In the genomic region with DNA sequence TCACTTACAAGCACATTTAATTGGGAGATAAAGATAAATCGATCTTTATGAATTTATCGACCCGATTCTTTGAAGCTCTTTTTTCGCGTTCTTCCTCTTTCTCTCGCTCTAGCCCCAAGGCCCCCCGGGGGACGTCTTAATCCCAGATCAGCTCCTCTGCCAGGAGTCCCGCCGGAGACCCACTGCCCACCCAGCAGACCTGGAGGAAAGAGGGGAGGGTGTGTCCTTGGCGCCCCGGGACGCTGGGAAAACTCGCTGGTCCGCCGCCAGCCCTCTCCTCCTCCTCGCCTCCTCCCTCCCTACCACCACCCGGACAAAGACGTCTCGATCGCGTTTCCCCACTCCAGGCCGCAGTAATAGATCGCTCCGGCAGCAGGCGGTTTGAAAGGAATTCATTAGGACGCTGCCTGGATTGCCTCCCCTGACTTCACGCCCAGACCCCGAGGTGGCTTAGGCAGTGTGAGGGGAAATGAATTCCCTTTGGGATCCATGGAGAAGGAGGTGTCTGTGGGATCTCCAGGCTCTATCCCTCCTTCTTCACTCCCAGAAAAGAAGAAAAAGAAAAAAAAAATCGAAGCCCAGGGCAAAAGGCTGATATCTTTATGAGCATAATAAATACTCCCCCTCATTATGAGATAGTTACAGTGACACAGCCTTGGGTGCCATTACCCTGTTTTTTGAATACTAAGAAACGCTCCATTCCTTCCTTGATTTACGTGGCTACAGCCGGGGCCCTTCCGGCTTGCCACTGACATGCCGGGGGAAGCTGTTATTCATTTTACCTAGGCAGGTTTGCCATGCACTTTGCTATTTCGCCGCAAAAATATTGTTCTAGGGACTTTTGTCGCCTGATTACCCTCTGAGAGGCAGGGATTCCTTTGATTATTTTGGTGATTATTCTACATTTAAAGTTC, we compare ENCODE assay signal across 14 cellular contexts. TPM values are rescaled to one million over a fixed set of nuclear protein-coding genes. Genes with fewer than 3 reads are reported as not detected.
DNase-seq lines count a peak whose midpoint lies in the region; ATAC-seq and TF ChIP-seq lines count a peak whose summit lies in the region.
"Had no signal": no experiment of that assay in that cellular context is flagged by ENCODE, and none has a peak within 500 bp of the region (broad histone marks: within the 10 kb centered on the region; RNA-seq: fewer than 3 reads in every experiment).

No MANE protein-coding gene starts in this region.

- WGBS in HUES64 = 4% methylated on average over 37 of the region's 38 CpGs

- H3K4me3 ChIP-seq in HUES64 (ENCODE audit: low read length) = peak overlapping the region; percentile 62
- H3K4me3 ChIP-seq in astrocyte of the cerebellum (ENCODE audit: low read depth, low read length) = peak overlapping the region; percentile 20
- no peak overlapping the region for H3K4me3 ChIP-seq in mucosa of descending colon
- H3K4me3 ChIP-seq: dorsolateral prefrontal cortex had no signal

- no peaks in the 10 kb centered on the region for H3K9me3 Mint-ChIP-seq in nephron progenitor cell

- H3K27me3 ChIP-seq in HUES64 (ENCODE audit: insufficient read depth, low read length) = peaks cover 100% of the 10 kb centered on the region

- H3K27me3 Mint-ChIP-seq in nephron progenitor cell (ENCODE audit: low read depth, poor library complexity) = peaks cover 76% of the 10 kb centered on the region

- no peak overlapping the region for H3K27ac ChIP-seq in HUES64 (ENCODE audit: low read depth, low read length)
- H3K27ac ChIP-seq: dorsolateral prefrontal cortex, HL-60 had no signal

- in situ Hi-C loops in astrocyte of the cerebellum (cut with HindIII; ENCODE audit: low sequenced_read_pairs) = no loop called here

- H3K9me3 ChIP-seq in HUES64 (ENCODE audit: insufficient read depth, low read depth, low read length) = no peaks in the 10 kb centered on the region
- H3K9me3 ChIP-seq in mucosa of descending colon = no peaks in the 10 kb centered on the region

- no peak for ATAC-seq in mucosa of descending colon
- ATAC-seq: Right ventricle myocardium inferior had no signal

- TF ChIP-seq CTCF in astrocyte of the cerebellum (IDR thresholded peaks at IDR 0.05; ENCODE audit: low read depth, low read length, missing control alignments) (no peak), nephron progenitor cell (IDR thresholded peaks at IDR 0.05) (no peak), mucosa of descending colon (IDR thresholded peaks at IDR 0.05) (no peak)

- intact Hi-C loops in mucosa of descending colon (cut with DNase I, micrococcal nuclease) (no loop called here), cardiac septum (cut with DNase I) (no loop called here)

- DNase-seq in NCI-H82 (lab: John Stamatoyannopoulos, UW) (peak; percentile 27), NCI-H82 treated with DMSO at 0.1 percent for 48 hours (lab: John Stamatoyannopoulos, UW; ENCODE audit: unreplicated experiment) (no peak), astrocyte of the cerebellum (ENCODE audit: low read depth) (no peak), nephron progenitor cell (no peak), mucosa of descending colon (no peak), cardiac septum (ENCODE audit: low spot score) (no peak)
- no peak for DNase-seq in activated CD4-positive, CD25-positive, alpha-beta regulatory T cell (lab: John Stamatoyannopoulos, UW)
- DNase-seq: NCI-H2029 treated with DMSO at 0.1 percent for 48 hours had no signal

- H3K4me1 Mint-ChIP-seq in nephron progenitor cell = peaks cover 71% of the 10 kb centered on the region

- no peaks in the 10 kb centered on the region for H3K36me3 Mint-ChIP-seq in nephron progenitor cell (ENCODE audit: low read depth)

- peaks cover 10% of the 10 kb centered on the region; the same call in 1 of the 2 replicates for H3K36me3 ChIP-seq in HUES64 (ENCODE audit: insufficient read depth, low read length)
- H3K36me3 ChIP-seq in mucosa of descending colon (ENCODE audit: low read depth) = no peaks in the 10 kb centered on the region

- peak overlapping the region; percentile 70 for H3K4me3 Mint-ChIP-seq in nephron progenitor cell

- H3K27ac Mint-ChIP-seq in nephron progenitor cell = no peak overlapping the region

- H3K9ac ChIP-seq in HUES64 (ENCODE audit: low read depth, low read length) = no peak overlapping the region

- peaks cover 50% of the 10 kb centered on the region for H3K4me1 ChIP-seq in HUES64 (ENCODE audit: insufficient read depth, low read length)
- peaks cover 33% of the 10 kb centered on the region for H3K4me1 ChIP-seq in mucosa of descending colon (ENCODE audit: low read depth)

RNA-seq across cellular contexts. Expression of gene GBX2, which starts 1.8 kb away (rescaled TPM):
- polyA plus RNA-seq in HUES64 (2013, experiment 1 of 2) = 37.4 TPM
- polyA plus RNA-seq in HUES64 (2013, experiment 2 of 2) = 59.0 TPM
- total RNA-seq in mucosa of descending colon (not detected), cardiac septum (not detected)
- total RNA-seq: aorta, fibroblast of lung, Right ventricle myocardium inferior had no signal
